Comparison of ENCODE assay signal across 35 cellular contexts in the genomic region with DNA sequence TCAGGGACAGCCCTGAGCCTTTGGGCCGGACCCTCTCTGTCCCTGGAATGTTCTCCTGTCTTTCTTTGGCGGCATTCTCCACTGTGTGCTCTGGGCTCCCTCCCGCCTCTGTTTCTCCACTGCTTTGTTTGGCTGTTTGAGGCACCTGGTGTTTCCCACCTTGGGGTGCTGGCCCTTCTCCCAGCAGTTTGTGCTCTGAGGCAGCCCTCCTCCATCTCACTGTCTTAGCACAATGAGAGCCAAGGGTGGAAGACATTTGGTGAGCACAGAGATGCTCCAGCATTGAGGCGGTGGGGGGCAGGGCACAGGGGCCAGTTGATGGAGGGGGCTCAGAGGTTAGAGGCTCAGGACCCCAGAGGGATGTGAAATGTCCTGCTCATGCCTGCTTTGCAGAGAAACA. TPM values are rescaled to one million over a fixed set of nuclear protein-coding genes. Genes with fewer than 3 reads are reported as not detected.
"Had no signal": no experiment of that assay in that cellular context is flagged by ENCODE, and none has a peak within 500 bp of the region (broad histone marks: within the 10 kb centered on the region; RNA-seq: fewer than 3 reads in every experiment).

No MANE protein-coding gene starts in this region.

- H3K27me3 ChIP-seq: body of pancreas, breast epithelium, MG63, SJCRH30 had no signal

- H3K9me3 Mint-ChIP-seq: activated CD4-positive, alpha-beta memory T cell treated with anti-CD3 and anti-CD28 coated beads, Interleukin-2, amount 10 ng/mL, durations not matched to agents 7 days and 5 days; activated naive CD4-positive, alpha-beta T cell treated with anti-CD3 and anti-CD28 coated beads, Interleukin-2, amount 50 U/mL, for 24 hours; activated T-cell treated with anti-CD3 and anti-CD28 coated beads, Interleukin-2, amount 50 U/mL, for 72 hours; activated T-helper 17 cell treated with anti-CD3 and anti-CD28 coated beads, Interleukin-2, amount 50 U/mL, for 72 hours; T-helper 1 cell treated with Interleukin-12 subunit alpha and Interleukin-12 subunit beta and Interleukin-4 antibody, amounts not matched to agents 30 μg/mL and 1 μg/mL, for 36 hours had no signal

- H3K4me1 Mint-ChIP-seq: activated CD4-positive, alpha-beta memory T cell treated with anti-CD3 and anti-CD28 coated beads, Interleukin-2, amount 10 ng/mL, durations not matched to agents 7 days and 5 days; activated CD8-positive, alpha-beta memory T cell treated with anti-CD3 and anti-CD28 coated beads, Interleukin-2, amount 10 ng/mL, durations not matched to agents 7 days and 5 days; activated naive CD4-positive, alpha-beta T cell treated with anti-CD3 and anti-CD28 coated beads, Interleukin-2, amount 50 U/mL, for 24 hours; activated naive CD8-positive, alpha-beta T cell treated with anti-CD3 and anti-CD28 coated beads, Interleukin-2, amount 10 ng/mL, durations not matched to agents 7 days and 5 days; activated T-helper 17 cell treated with anti-CD3 and anti-CD28 coated beads, Interleukin-2, amount 50 U/mL, for 72 hours had no signal

- DNase-seq: activated CD4-positive, alpha-beta memory T cell treated with anti-CD3 and anti-CD28 coated beads, Interleukin-2, amount 10 ng/mL, durations not matched to agents 7 days and 5 days; activated CD4-positive, alpha-beta T cell treated with anti-CD3 and anti-CD28 coated beads for 1 hour; activated CD4-positive, alpha-beta T cell treated with anti-CD3 and anti-CD28 coated beads for 48 hours; activated CD4-positive, CD25-positive, alpha-beta regulatory T cell; activated CD8-positive, alpha-beta memory T cell treated with anti-CD3 and anti-CD28 coated beads for 24 hours; activated CD8-positive, alpha-beta memory T cell treated with anti-CD3 and anti-CD28 coated beads, Interleukin-2, amount 10 ng/mL, durations not matched to agents 7 days and 5 days; activated effector memory CD4-positive, alpha-beta T cell treated with anti-CD3 and anti-CD28 coated beads, Interleukin-2, amount 50 U/mL, for 16 hours; activated naive CD4-positive, alpha-beta T cell; activated naive CD8-positive, alpha-beta T cell treated with anti-CD3 and anti-CD28 coated beads, Interleukin-2, amount 10 ng/mL, durations not matched to agents 7 days and 5 days; activated T-cell treated with anti-CD3 and anti-CD28 coated beads, Interleukin-2, amount 50 U/mL, for 1 hour; activated T-cell treated with anti-CD3 and anti-CD28 coated beads, Interleukin-2, amount 50 U/mL, for 72 hours; amygdala; body of pancreas; cerebellar nuclear complex; Karpas-422; KBM-7; MG63; NCI-H1048; NCI-H1105 treated with DMSO at 0.1 percent for 48 hours; NCI-H1436; NCI-H1694; NCI-H1930; NCI-H2081 treated with DMSO at 0.1 percent for 48 hours; NCI-H226; NCI-H446 treated with DMSO at 0.1 percent for 48 hours; NCI-H524; SHP77; SJCRH30; WERI-Rb-1 had no signal

- H3K9me3 ChIP-seq: body of pancreas, MG63, SJCRH30 had no signal

- FAIRE-seq: astrocyte had no signal

- H3K4me3 ChIP-seq: body of pancreas, MG63, SJCRH30, SK-N-MC had no signal

- H3K27ac ChIP-seq: body of pancreas, SJCRH30, SK-N-MC, WERI-Rb-1 had no signal

- H3K36me3 Mint-ChIP-seq: activated CD8-positive, alpha-beta memory T cell treated with anti-CD3 and anti-CD28 coated beads, Interleukin-2, amount 10 ng/mL, durations not matched to agents 7 days and 5 days; activated naive CD4-positive, alpha-beta T cell treated with anti-CD3 and anti-CD28 coated beads, Interleukin-2, amount 50 U/mL, for 24 hours; activated naive CD8-positive, alpha-beta T cell treated with anti-CD3 and anti-CD28 coated beads, Interleukin-2, amount 10 ng/mL, durations not matched to agents 7 days and 5 days had no signal

- H3K4me3 Mint-ChIP-seq: activated CD4-positive, alpha-beta memory T cell treated with anti-CD3 and anti-CD28 coated beads, Interleukin-2, amount 10 ng/mL, durations not matched to agents 7 days and 5 days; activated CD8-positive, alpha-beta memory T cell treated with anti-CD3 and anti-CD28 coated beads, Interleukin-2, amount 10 ng/mL, durations not matched to agents 7 days and 5 days; activated naive CD4-positive, alpha-beta T cell treated with anti-CD3 and anti-CD28 coated beads, Interleukin-2, amount 50 U/mL, for 24 hours; activated naive CD8-positive, alpha-beta T cell treated with anti-CD3 and anti-CD28 coated beads, Interleukin-2, amount 10 ng/mL, durations not matched to agents 7 days and 5 days; activated T-cell treated with anti-CD3 and anti-CD28 coated beads, Interleukin-2, amount 50 U/mL, for 72 hours; activated T-helper 17 cell treated with anti-CD3 and anti-CD28 coated beads, Interleukin-2, amount 50 U/mL, for 72 hours; T-helper 1 cell treated with Interleukin-12 subunit alpha and Interleukin-12 subunit beta and Interleukin-4 antibody, amounts not matched to agents 30 μg/mL and 1 μg/mL, for 36 hours had no signal

- H3K27ac Mint-ChIP-seq: activated CD4-positive, alpha-beta memory T cell treated with anti-CD3 and anti-CD28 coated beads, Interleukin-2, amount 10 ng/mL, durations not matched to agents 7 days and 5 days; activated CD8-positive, alpha-beta memory T cell treated with anti-CD3 and anti-CD28 coated beads, Interleukin-2, amount 10 ng/mL, durations not matched to agents 7 days and 5 days; activated naive CD4-positive, alpha-beta T cell treated with anti-CD3 and anti-CD28 coated beads, Interleukin-2, amount 50 U/mL, for 24 hours; activated naive CD8-positive, alpha-beta T cell treated with anti-CD3 and anti-CD28 coated beads, Interleukin-2, amount 10 ng/mL, durations not matched to agents 7 days and 5 days; activated T-cell treated with anti-CD3 and anti-CD28 coated beads, Interleukin-2, amount 50 U/mL, for 72 hours; activated T-helper 17 cell treated with anti-CD3 and anti-CD28 coated beads, Interleukin-2, amount 50 U/mL, for 72 hours; T-helper 1 cell treated with Interleukin-12 subunit alpha and Interleukin-12 subunit beta and Interleukin-4 antibody, amounts not matched to agents 30 μg/mL and 1 μg/mL, for 36 hours had no signal

- H3K36me3 ChIP-seq: breast epithelium, MG63, SJCRH30, WERI-Rb-1 had no signal

- H3K4me1 ChIP-seq: body of pancreas, breast epithelium, SJCRH30 had no signal

RNA-seq across cellular contexts. Expression of a gene that starts 54.3 kb away (rescaled TPM):
- total RNA-seq: activated CD4-positive, alpha-beta memory T cell treated with anti-CD3 and anti-CD28 coated beads, Interleukin-2, amount 10 ng/mL, durations not matched to agents 7 days and 5 days; activated naive CD8-positive, alpha-beta T cell treated with anti-CD3 and anti-CD28 coated beads, Interleukin-2, amount 10 ng/mL, durations not matched to agents 7 days and 5 days; activated T-cell treated with anti-CD3 and anti-CD28 coated beads, Interleukin-2, amount 50 U/mL, for 72 hours; activated T-helper 17 cell treated with anti-CD3 and anti-CD28 coated beads, Interleukin-2, amount 50 U/mL, for 72 hours had no signal
